ENCODE assay signal across 8 cellular contexts in genomic region chrX:68685722-68686683, GRCh38. TPM values are rescaled to one million over a fixed set of nuclear protein-coding genes. Genes with fewer than 3 reads are reported as not detected.
DNase-seq lines count a peak whose midpoint lies in the region; ATAC-seq lines count a peak whose summit lies in the region.

No MANE protein-coding gene starts in this region.

- H3K36me3 Mint-ChIP-seq in activated T-cell treated with anti-CD3 and anti-CD28 coated beads, Interleukin-2, amount 50 U/mL, for 72 hours (ENCODE audit: insufficient read depth in 2 of 2): no peaks in the 10 kb centered on the region

- peaks cover 17% of the 10 kb centered on the region for H3K4me1 ChIP-seq in skeletal muscle satellite cell (ENCODE audit: control insufficient read depth, insufficient read depth, low read length)

- H3K9me3 Mint-ChIP-seq in activated T-cell treated with anti-CD3 and anti-CD28 coated beads, Interleukin-2, amount 50 U/mL, for 72 hours: no peaks in the 10 kb centered on the region

- H3K36me3 ChIP-seq in skeletal muscle satellite cell (ENCODE audit: insufficient read depth, low read length): no peaks in the 10 kb centered on the region

- ATAC-seq in HG03521 (IDR thresholded peaks at IDR 0.05; ENCODE audit: unreplicated experiment) (peak; percentile 41), left ventricle myocardium superior (peak; percentile 72)
- ATAC-seq in activated T-cell treated with anti-CD3 and anti-CD28 coated beads, Interleukin-2, amount 50 U/mL, for 72 hours (replicated peaks in 1 of 2): peak; percentile 48 to 68

- no peaks in the 10 kb centered on the region for H3K27me3 ChIP-seq in skeletal muscle satellite cell (ENCODE audit: control insufficient read depth, insufficient read depth, low read length)

- peaks cover 28% of the 10 kb centered on the region for H3K4me1 Mint-ChIP-seq in activated T-cell treated with anti-CD3 and anti-CD28 coated beads, Interleukin-2, amount 50 U/mL, for 72 hours (ENCODE audit: low read depth)

- DNase-seq in AG20443 (ENCODE audit: low spot score): peak; percentile 64
- peak; percentile 27 to 35 for DNase-seq in activated T-cell treated with anti-CD3 and anti-CD28 coated beads, Interleukin-2, amount 50 U/mL, for 72 hours
- peak; percentile 68 for DNase-seq in left ventricle myocardium superior
- no peak for DNase-seq in SHP77 (lab: John Stamatoyannopoulos, UW)
- DNase-seq in NCI-H1417 treated with DMSO at 0.1 percent for 48 hours (lab: John Stamatoyannopoulos, UW): no peak
- no peak for DNase-seq in cerebellar cortex (ENCODE audit: low spot score)

- no peaks in the 10 kb centered on the region for H3K9me3 ChIP-seq in skeletal muscle satellite cell (replicated peaks; ENCODE audit: low read length)

- peaks cover 37% of the 10 kb centered on the region for H3K27me3 Mint-ChIP-seq in activated T-cell treated with anti-CD3 and anti-CD28 coated beads, Interleukin-2, amount 50 U/mL, for 72 hours (ENCODE audit: low read depth)

- H3K4me3 Mint-ChIP-seq in activated T-cell treated with anti-CD3 and anti-CD28 coated beads, Interleukin-2, amount 50 U/mL, for 72 hours: peak overlapping the region; percentile 76 to 82

- no peak overlapping the region for H3K27ac Mint-ChIP-seq in activated T-cell treated with anti-CD3 and anti-CD28 coated beads, Interleukin-2, amount 50 U/mL, for 72 hours

- no peak overlapping the region for H3K9ac ChIP-seq in skeletal muscle satellite cell (ENCODE audit: low read depth, low read length)

- intact Hi-C loops in left ventricle myocardium superior (cut with micrococcal nuclease): no loop called here

- H3K4me3 ChIP-seq in skeletal muscle satellite cell (ENCODE audit: low read length): peak overlapping the region; percentile 64

- H3K4me2 ChIP-seq in skeletal muscle satellite cell (ENCODE audit: low read length): peak overlapping the region; percentile 82

RNA-seq across cellular contexts. Expression of gene STARD8, which starts 38.5 kb away (rescaled TPM):
- total RNA-seq in activated T-cell treated with anti-CD3 and anti-CD28 coated beads, Interleukin-2, amount 50 U/mL, for 72 hours: 1 to 10 TPM; 1.1 to 1.3 TPM
- total RNA-seq in left ventricle myocardium superior: 10.5 TPM
- 0.76 and 0.87 TPM in 2 replicates for total RNA-seq in skeletal muscle satellite cell (2012; rRNA removed)

Comparison
In these comparisons a context has a peak if more than half of its experiments do, and no peak if none do; other contexts are left out.
1. DNase-seq: peak in AG20443 (single experiment), activated T-cell treated with anti-CD3 and anti-CD28 coated beads, Interleukin-2, amount 50 U/mL, for 72 hours (2 of 2) and left ventricle myocardium superior (single experiment); none in SHP77 (0 of 2), NCI-H1417 treated with DMSO at 0.1 percent for 48 hours (single experiment) and cerebellar cortex (single experiment).
2. Peak in every context shown above with its lines, with median percentiles within 50 percentile points of each other: ATAC-seq.